ENCODE assay signal across 1 cellular context in the genomic region with DNA sequence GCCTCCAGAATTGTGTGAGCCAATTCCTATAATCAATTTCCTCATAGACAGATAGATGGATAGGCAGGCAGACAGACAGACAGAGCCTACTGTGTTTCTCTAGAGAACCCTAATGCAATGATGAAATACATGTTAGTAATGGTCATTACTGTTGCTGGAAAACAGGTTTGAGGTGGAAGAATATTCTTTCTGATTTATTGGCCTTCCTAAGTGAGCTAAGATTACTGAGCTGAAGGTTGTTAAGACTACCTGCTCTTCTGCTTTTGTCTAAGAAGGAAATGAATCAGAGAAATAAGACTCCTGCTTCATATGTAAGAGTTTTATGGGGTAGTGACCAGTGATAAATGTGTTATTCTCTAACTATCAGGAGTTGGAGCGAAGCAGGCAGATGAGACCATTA.
TF ChIP-seq lines count a peak whose summit lies in the region.

No MANE protein-coding gene starts in this region.

TF ChIP-seq in GM23338, 12 proteins besides CTCF, POLR2A, EP300 and RAD21 (continued from another document):
- no peak for TF ChIP-seq ZNF462 (CRISPR knock-in tag; IDR thresholded peaks at IDR 0.05)
